In genomic region chr11:109853156-109853776, GRCh38 we compare ENCODE assay signal across 8 cellular contexts.
DNase-seq lines count a peak whose midpoint lies in the region; ATAC-seq and TF ChIP-seq lines count a peak whose summit lies in the region.

No MANE protein-coding gene starts in this region.

- intact Hi-C loops in CD14-positive monocyte (cut with micrococcal nuclease), result no loop called here
- intact Hi-C loops in spleen (cut with DNase I; ENCODE audit: low total_unique reads), result no loop called here
- intact Hi-C loops in gastrocnemius medialis (cut with DNase I; ENCODE audit: low total_unique reads), result loop anchor here (10.0 kb wide), 1 partner anchor 82 kb away; no protein-coding TSS in a partner anchor
- intact Hi-C loops in naive thymus-derived CD4-positive, alpha-beta T cell (cut with micrococcal nuclease), result loop anchor here in 1 of 2 donors (2.0 kb wide), 1 partner anchor 86 kb away; no protein-coding TSS in a partner anchor

- no peaks in the 10 kb centered on the region for H3K9me3 Mint-ChIP-seq in CD14-positive monocyte
- H3K9me3 Mint-ChIP-seq in naive thymus-derived CD4-positive, alpha-beta T cell, result no peaks in the 10 kb centered on the region

- H3K27me3 ChIP-seq in spleen (replicated peaks in 1 of 7) (no peaks in the 10 kb centered on the region), gastrocnemius medialis (no peaks in the 10 kb centered on the region)
- H3K27me3 ChIP-seq in naive thymus-derived CD4-positive, alpha-beta T cell (ENCODE audit: control insufficient read depth in 2 of 2, insufficient read depth in 2 of 2, low read length in 2 of 2), result no peaks in the 10 kb centered on the region

- TF ChIP-seq CTCF in CD14-positive monocyte (IDR thresholded peaks at IDR 0.05) (peak; percentile 47), epithelial cell of proximal tubule (conservative IDR thresholded peaks at IDR 0.05; ENCODE audit: low read depth, low read length) (peak; percentile 79), spleen (IDR thresholded peaks at IDR 0.05 in 8 of 11, conservative IDR thresholded peaks at IDR 0.05 in 3 of 11) (peak in 8 of 11 experiments; percentile 6 to 46 (median 36)), gastrocnemius medialis (IDR thresholded peaks at IDR 0.05 in 4 of 5, conservative IDR thresholded peaks at IDR 0.05 in 1 of 5) (peak in 2 of 5 experiments; percentile 21 to 23)

- H3K36me3 ChIP-seq in spleen (no peaks in the 10 kb centered on the region), gastrocnemius medialis (no peaks in the 10 kb centered on the region)
- no peaks in the 10 kb centered on the region for H3K36me3 ChIP-seq in naive thymus-derived CD4-positive, alpha-beta T cell (ENCODE audit: control insufficient read depth in 2 of 3, insufficient read depth in 3 of 3, low read length in 3 of 3)

- H3K27ac Mint-ChIP-seq in CD14-positive monocyte, result no peak overlapping the region
- no peak overlapping the region for H3K27ac Mint-ChIP-seq in naive thymus-derived CD4-positive, alpha-beta T cell

- TF ChIP-seq POLR2A in spleen (IDR thresholded peaks at IDR 0.05) (no peak), gastrocnemius medialis (IDR thresholded peaks at IDR 0.05) (no peak)

- peaks cover 0 to 2% (median 1%) of the 10 kb centered on the region in 3 donors for H3K27me3 Mint-ChIP-seq in CD14-positive monocyte (ENCODE audit: low read depth in 3 of 3)
- peaks cover 0 to 3% (median 0%) of the 10 kb centered on the region in 5 donors for H3K27me3 Mint-ChIP-seq in naive thymus-derived CD4-positive, alpha-beta T cell

- H3K4me3 ChIP-seq in epithelial cell of proximal tubule (ENCODE audit: low read depth, low read length) (no peak overlapping the region), spleen (no peak overlapping the region), gastrocnemius medialis (no peak overlapping the region)
- H3K4me3 ChIP-seq in naive thymus-derived CD4-positive, alpha-beta T cell (ENCODE audit: low read length), result no peak overlapping the region

- H3K36me3 Mint-ChIP-seq in CD14-positive monocyte, result no peaks in the 10 kb centered on the region
- no peaks in the 10 kb centered on the region for H3K36me3 Mint-ChIP-seq in naive thymus-derived CD4-positive, alpha-beta T cell

- no peak overlapping the region for H3K4me3 Mint-ChIP-seq in CD14-positive monocyte
- no peak overlapping the region for H3K4me3 Mint-ChIP-seq in naive thymus-derived CD4-positive, alpha-beta T cell

- POLR2A ChIA-PET in naive thymus-derived CD4-positive, alpha-beta T cell (lab: Charles Lee), result no interaction called here

- H3K27ac ChIP-seq in spleen, result no peak overlapping the region
- no peak overlapping the region for H3K27ac ChIP-seq in gastrocnemius medialis
- no peak overlapping the region for H3K27ac ChIP-seq in naive thymus-derived CD4-positive, alpha-beta T cell (ENCODE audit: low read depth, low read length)

- H3K4me1 ChIP-seq in spleen (no peaks in the 10 kb centered on the region), gastrocnemius medialis (no peaks in the 10 kb centered on the region)
- H3K4me1 ChIP-seq in naive thymus-derived CD4-positive, alpha-beta T cell (ENCODE audit: control insufficient read depth in 2 of 2, insufficient read depth in 2 of 2, low read length in 2 of 2), result no peaks in the 10 kb centered on the region

- WGBS in spleen, 5 donors, result 61 to 73% (median 66%) methylated on average over 5 of the region's 5 CpGs

- peak; percentile 95 for ATAC-seq in GM18867 (IDR thresholded peaks at IDR 0.05; ENCODE audit: unreplicated experiment)
- peak; percentile 69 for ATAC-seq in HG03139 (IDR thresholded peaks at IDR 0.05; ENCODE audit: unreplicated experiment)
- ATAC-seq in gastrocnemius medialis, result no peak
- no peak for ATAC-seq in naive thymus-derived CD4-positive, alpha-beta T cell

- CTCF ChIA-PET in naive thymus-derived CD4-positive, alpha-beta T cell (lab: Charles Lee), result no interaction called here

- no peaks in the 10 kb centered on the region for H3K4me1 Mint-ChIP-seq in CD14-positive monocyte
- H3K4me1 Mint-ChIP-seq in naive thymus-derived CD4-positive, alpha-beta T cell, result no peaks in the 10 kb centered on the region

- no peaks in the 10 kb centered on the region for H3K9me3 ChIP-seq in spleen
- H3K9me3 ChIP-seq in gastrocnemius medialis, result no peaks in the 10 kb centered on the region
- H3K9me3 ChIP-seq in naive thymus-derived CD4-positive, alpha-beta T cell (ENCODE audit: control insufficient read depth in 2 of 3, low read length in 3 of 3), result no peaks in the 10 kb centered on the region

- in situ Hi-C loops in gastrocnemius medialis (cut with MboI; ENCODE audit: low sequenced_read_pairs in 4 of 4), result no loop called here

- no peak for DNase-seq in CD14-positive monocyte (ENCODE audit: low spot score)
- peak; percentile 7 for DNase-seq in NCI-H748 treated with DMSO at 0.1 percent for 48 hours (lab: John Stamatoyannopoulos, UW)
- DNase-seq in epithelial cell of proximal tubule (ENCODE audit: low read depth), result peak; percentile 44
- DNase-seq in spleen, result no peak
- no peak for DNase-seq in gastrocnemius medialis
- no peak for DNase-seq in naive thymus-derived CD4-positive, alpha-beta T cell

Comparison
In these comparisons a context has a peak if more than half of its experiments do, and no peak if none do; other contexts are left out.
1. DNase-seq: peak in NCI-H748 treated with DMSO at 0.1 percent for 48 hours (single experiment) and epithelial cell of proximal tubule (single experiment); none in CD14-positive monocyte (single experiment), spleen (single experiment), gastrocnemius medialis (0 of 2) and naive thymus-derived CD4-positive, alpha-beta T cell (0 of 9).
2. ATAC-seq: peak in GM18867 (single experiment) and HG03139 (single experiment); none in gastrocnemius medialis (0 of 2) and naive thymus-derived CD4-positive, alpha-beta T cell (single experiment).